Comparison of ENCODE assay signal across 8 cellular contexts in genomic region chr13:66618702-66619101, GRCh38.
DNase-seq lines count a peak whose midpoint lies in the region; ATAC-seq and TF ChIP-seq lines count a peak whose summit lies in the region.

No MANE protein-coding gene starts in this region.

- H2BK5ac ChIP-seq in H9 (ENCODE audit: insufficient read length, low read length): no peak overlapping the region

- H3K9me3 ChIP-seq in H9 (ENCODE audit: control insufficient read depth, low read depth, low read length) (no peaks in the 10 kb centered on the region), hepatocyte (ENCODE audit: low read depth) (no peaks in the 10 kb centered on the region), thyroid gland (no peaks in the 10 kb centered on the region)

- H3K23ac ChIP-seq in H9 (ENCODE audit: insufficient read length, low read depth, low read length): no peak overlapping the region

- no peak overlapping the region for H3K18ac ChIP-seq in H9 (ENCODE audit: insufficient read length, low read depth, low read length)

- H3K27me3 ChIP-seq in H9 (ENCODE audit: insufficient read depth, low read length) (no peaks in the 10 kb centered on the region), hepatocyte (no peaks in the 10 kb centered on the region), thyroid gland (no peaks in the 10 kb centered on the region)

- H3K4me3 ChIP-seq in AG10803 (ENCODE audit: low read length) (no peak overlapping the region), hepatocyte (no peak overlapping the region), thyroid gland (replicated peaks in 1 of 3) (no peak overlapping the region)

- H3K9me3 Mint-ChIP-seq in H9: peaks cover 3 to 9% of the 10 kb centered on the region in 2 experiments; a peak in 3 of 5 replicates
- H3K9me3 Mint-ChIP-seq in activated naive CD4-positive, alpha-beta T cell treated with anti-CD3 and anti-CD28 coated beads, Interleukin-2, amount 50 U/mL, for 72 hours: no peaks in the 10 kb centered on the region

- H3K79me2 ChIP-seq in H9 (ENCODE audit: insufficient read depth, low read length) (no peaks in the 10 kb centered on the region), hepatocyte (no peaks in the 10 kb centered on the region)

- no peak for TF ChIP-seq POLR2A in thyroid gland (IDR thresholded peaks at IDR 0.05)

- H3K27ac ChIP-seq in H9 (ENCODE audit: insufficient read length, low read depth, low read length): no peak overlapping the region
- no peak overlapping the region for H3K27ac ChIP-seq in hepatocyte
- no peak overlapping the region for H3K27ac ChIP-seq in thyroid gland

- no peak overlapping the region for H3K27ac Mint-ChIP-seq in H9
- no peak overlapping the region for H3K27ac Mint-ChIP-seq in activated naive CD4-positive, alpha-beta T cell treated with anti-CD3 and anti-CD28 coated beads, Interleukin-2, amount 50 U/mL, for 72 hours

- DNase-seq in AG10803 (ENCODE audit: low read depth): peak; percentile 31
- DNase-seq in H9: no peak
- peak; percentile 64 for DNase-seq in RKO (ENCODE audit: low spot score)
- peak; percentile 62 for DNase-seq in hepatocyte (ENCODE audit: low spot score)
- DNase-seq in activated naive CD4-positive, alpha-beta T cell treated with anti-CD3 and anti-CD28 coated beads, Interleukin-2, amount 50 U/mL, for 72 hours (ENCODE audit: low spot score in 2 of 2): no peak
- no peak for DNase-seq in thyroid gland
- no peak for DNase-seq in stimulated activated CD4-positive, alpha-beta T cell treated with anti-CD3 and anti-CD28 coated beads, Interleukin-4, amount 100 ng/mL, for 1 hour
- DNase-seq in stimulated activated CD4-positive, alpha-beta T cell treated with anti-CD3 and anti-CD28 coated beads, Interleukin-2, amount 100 ng/mL, for 48 hours: no peak

- H3K4me1 ChIP-seq in H9 (ENCODE audit: insufficient read depth, low read length) (no peaks in the 10 kb centered on the region), hepatocyte (ENCODE audit: insufficient read depth) (no peaks in the 10 kb centered on the region), thyroid gland (no peaks in the 10 kb centered on the region)

- no peaks in the 10 kb centered on the region for H3K79me1 ChIP-seq in H9 (ENCODE audit: insufficient read depth, low read depth, low read length, poor library complexity, severe bottlenecking)

- intact Hi-C loops in thyroid gland (cut with DNase I): no loop called here

- WGBS in H9 (ENCODE audit: extremely low coverage, insufficient read length, low lambda C conversion rate): 100% methylated on average over 1 of the region's 1 CpG
- 65% methylated on average over 1 of the region's 1 CpG for WGBS in hepatocyte (ENCODE audit: low lambda C conversion rate, missing lambda C conversion rate)
- WGBS in thyroid gland, 2 donors: 62 to 73% methylated on average over 1 of the region's 1 CpG

- H4K8ac ChIP-seq in H9 (replicated peaks; ENCODE audit: insufficient read length, low read depth, low read length): no peak overlapping the region

- no peak for ATAC-seq in activated naive CD4-positive, alpha-beta T cell treated with anti-CD3 and anti-CD28 coated beads, Interleukin-2, amount 50 U/mL, for 72 hours

- H3K36me3 Mint-ChIP-seq in H9 (ENCODE audit: insufficient read depth in 1 of 3, low read depth in 3 of 3): peaks cover 2 to 5% (median 2%) of the 10 kb centered on the region in 3 experiments; a peak in 3 of 7 replicates
- H3K36me3 Mint-ChIP-seq in activated naive CD4-positive, alpha-beta T cell treated with anti-CD3 and anti-CD28 coated beads, Interleukin-2, amount 50 U/mL, for 72 hours: no peaks in the 10 kb centered on the region

- no peak overlapping the region for H3K14ac ChIP-seq in H9 (ENCODE audit: insufficient read depth, low read length)

- no peak overlapping the region for H2BK15ac ChIP-seq in H9 (ENCODE audit: low read depth, low read length)

- no peaks in the 10 kb centered on the region for H3K27me3 Mint-ChIP-seq in H9 (ENCODE audit: low read depth)

- no peak overlapping the region for H3T11ph ChIP-seq in H9 (ENCODE audit: low read length)

- no peaks in the 10 kb centered on the region for H3K23me2 ChIP-seq in H9 (ENCODE audit: insufficient read length, low read depth, low read length, poor library complexity, severe bottlenecking)

- H3K4me2 ChIP-seq in H9 (ENCODE audit: insufficient read depth, insufficient read length, low read length) (no peak overlapping the region), hepatocyte (no peak overlapping the region)

- no peak overlapping the region for H2BK120ac ChIP-seq in H9 (ENCODE audit: low read depth, low read length, poor library complexity, severe bottlenecking)

- H4K20me1 ChIP-seq in H9 (ENCODE audit: control insufficient read depth, insufficient read depth, insufficient read length) (no peaks in the 10 kb centered on the region), hepatocyte (ENCODE audit: insufficient read depth, poor library complexity, severe bottlenecking) (no peaks in the 10 kb centered on the region)

- H2BK12ac ChIP-seq in H9 (ENCODE audit: insufficient read length, low read depth, low read length): no peak overlapping the region

- H2AFZ ChIP-seq in H9 (ENCODE audit: low read length) (no peak overlapping the region), hepatocyte (no peak overlapping the region)

- no peak overlapping the region for H4K91ac ChIP-seq in H9 (ENCODE audit: insufficient read length, low read depth, low read length)

- H3K4me1 Mint-ChIP-seq in H9: no peaks in the 10 kb centered on the region

- no peak overlapping the region for H3K4ac ChIP-seq in H9 (ENCODE audit: low read depth, low read length)

- no peaks in the 10 kb centered on the region for H3K9me2 ChIP-seq in hepatocyte (replicated peaks; ENCODE audit: insufficient read depth)

- H2BK20ac ChIP-seq in H9 (ENCODE audit: low read depth, low read length, poor library complexity, severe bottlenecking): no peak overlapping the region

- H3K36me3 ChIP-seq in hepatocyte (replicated peaks; ENCODE audit: insufficient read depth, low read depth) (no peaks in the 10 kb centered on the region), thyroid gland (no peaks in the 10 kb centered on the region)

- H2AK5ac ChIP-seq in H9 (ENCODE audit: insufficient read length, low read length): no peak overlapping the region

- no peak overlapping the region for H3K4me3 Mint-ChIP-seq in H9

- TF ChIP-seq CTCF in AG10803 (conservative IDR thresholded peaks at IDR 0.05; ENCODE audit: low read length) (peak; percentile 55), H9 (conservative IDR thresholded peaks at IDR 0.05) (peak; percentile 61), hepatocyte (IDR thresholded peaks at IDR 0.05; ENCODE audit: poor library complexity) (peak; percentile 43), thyroid gland (IDR thresholded peaks at IDR 0.05) (peak in 1 of 6 experiments; percentile 15)

- H4K5ac ChIP-seq in H9 (ENCODE audit: insufficient read length, low read depth, low read length): no peak overlapping the region

- H3K9ac ChIP-seq in H9 (ENCODE audit: extremely low read depth, insufficient read length, low read length): no peak overlapping the region

- no peak overlapping the region for H3K56ac ChIP-seq in H9 (ENCODE audit: insufficient read length, low read depth, low read length)

Comparison
In these comparisons a context has a peak if more than half of its experiments do, and no peak if none do; other contexts are left out.
1. DNase-seq: peak in AG10803 (single experiment), RKO (single experiment) and hepatocyte (single experiment); none in H9 (single experiment), activated naive CD4-positive, alpha-beta T cell treated with anti-CD3 and anti-CD28 coated beads, Interleukin-2, amount 50 U/mL, for 72 hours (0 of 2), thyroid gland (0 of 2), stimulated activated CD4-positive, alpha-beta T cell treated with anti-CD3 and anti-CD28 coated beads, Interleukin-4, amount 100 ng/mL, for 1 hour (single experiment) and stimulated activated CD4-positive, alpha-beta T cell treated with anti-CD3 and anti-CD28 coated beads, Interleukin-2, amount 100 ng/mL, for 48 hours (0 of 2).